1 cellular context compared by ENCODE assay signal in genomic region chr9:105637787-105638395, GRCh38.
TF ChIP-seq lines count a peak whose summit lies in the region.

No MANE protein-coding gene starts in this region.

TF ChIP-seq in GM12878, 131 proteins besides CTCF, POLR2A, EP300 and RAD21:
- TF ChIP-seq SMC3 (IDR thresholded peaks at IDR 0.05; ENCODE audit: borderline replicate concordance, low read length) (peak; percentile 17; the same call in 1 of the 2 replicates), SREBF2 (IDR thresholded peaks at IDR 0.05; ENCODE audit: low read length) (no peak)
TF ChIP-seq in GM12878: peak in this region for 1.
